Comparison of ENCODE assay signal across 14 cellular contexts in the genomic region with DNA sequence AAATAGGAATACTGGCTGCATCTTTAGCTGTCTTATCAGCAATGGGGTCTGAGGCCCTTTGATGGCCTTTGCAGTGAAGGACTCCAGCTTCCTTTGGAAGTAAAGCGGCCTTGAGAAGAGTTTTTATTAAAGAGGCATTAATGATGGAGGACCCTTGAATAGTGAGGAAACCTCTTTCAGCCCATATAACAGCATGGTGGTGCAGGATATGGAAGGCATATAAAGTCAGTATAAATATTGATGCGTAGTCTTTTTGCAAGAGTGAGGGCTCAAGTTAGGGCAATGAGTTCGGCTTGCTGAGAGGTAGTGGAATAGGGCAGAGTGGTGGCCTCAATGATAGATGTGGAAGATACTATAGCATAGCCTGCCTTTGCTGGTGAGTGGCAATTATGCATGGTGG. TPM values are rescaled to one million over a fixed set of nuclear protein-coding genes. Genes with fewer than 3 reads are reported as not detected.
"Had no signal": no experiment of that assay in that cellular context is flagged by ENCODE, and none has a peak within 500 bp of the region (broad histone marks: within the 10 kb centered on the region; RNA-seq: fewer than 3 reads in every experiment).

No MANE protein-coding gene starts in this region.

RNA-seq across cellular contexts. Expression of a gene that starts 15.5 kb away (rescaled TPM):
- total RNA-seq: activated B cell treated with CpG ODN at 0.5 μM for 24 hours; activated CD4-positive, alpha-beta memory T cell treated with anti-CD3 and anti-CD28 coated beads for 36 hours; activated CD4-positive, alpha-beta memory T cell treated with anti-CD3 and anti-CD28 coated beads, Interleukin-2, amount 10 ng/mL, durations not matched to agents 7 days and 5 days; activated CD4-positive, alpha-beta T cell treated with anti-CD3 and anti-CD28 coated beads, Interleukin-2, amount 10 ng/mL, durations not matched to agents 24 days and 14 days; activated CD4-positive, alpha-beta T cell treated with anti-CD3 and anti-CD28 coated beads, Interleukin-2, amount 10 ng/mL, durations not matched to agents 7 days and 5 days; activated CD8-positive, alpha-beta memory T cell treated with anti-CD3 and anti-CD28 coated beads for 36 hours; activated CD8-positive, alpha-beta memory T cell treated with anti-CD3 and anti-CD28 coated beads, Interleukin-2, amount 10 ng/mL, durations not matched to agents 7 days and 5 days; activated CD8-positive, alpha-beta T cell treated with anti-CD3 and anti-CD28 coated beads for 36 hours; activated CD8-positive, alpha-beta T cell treated with anti-CD3 and anti-CD28 coated beads, Interleukin-2, amount 10 ng/mL, durations not matched to agents 7 days and 5 days; T-helper 1 cell treated with Interleukin-12 subunit alpha and Interleukin-12 subunit beta and Interleukin-4 antibody, amounts not matched to agents 30 ng/mL and 1 ng/mL, for 36 hours; T-helper 17 cell; T-helper 2 cell treated with Interferon-gamma antibody and Interleukin-4, amounts not matched to agents 100 ng/mL and 5 ng/mL, for 36 hours; WTC11 had no signal

RNA-seq across cellular contexts. Expression of a gene that starts 27.5 kb away (rescaled TPM):
- total RNA-seq: activated B cell treated with CpG ODN at 0.5 μM for 24 hours; activated CD4-positive, alpha-beta memory T cell treated with anti-CD3 and anti-CD28 coated beads for 36 hours; activated CD4-positive, alpha-beta memory T cell treated with anti-CD3 and anti-CD28 coated beads, Interleukin-2, amount 10 ng/mL, durations not matched to agents 7 days and 5 days; activated CD4-positive, alpha-beta T cell treated with anti-CD3 and anti-CD28 coated beads for 36 hours; activated CD4-positive, alpha-beta T cell treated with anti-CD3 and anti-CD28 coated beads, Interleukin-2, amount 10 ng/mL, durations not matched to agents 24 days and 14 days; activated CD4-positive, alpha-beta T cell treated with anti-CD3 and anti-CD28 coated beads, Interleukin-2, amount 10 ng/mL, durations not matched to agents 7 days and 5 days; activated CD8-positive, alpha-beta memory T cell treated with anti-CD3 and anti-CD28 coated beads for 36 hours; activated CD8-positive, alpha-beta memory T cell treated with anti-CD3 and anti-CD28 coated beads, Interleukin-2, amount 10 ng/mL, durations not matched to agents 7 days and 5 days; activated CD8-positive, alpha-beta T cell treated with anti-CD3 and anti-CD28 coated beads for 36 hours; activated CD8-positive, alpha-beta T cell treated with anti-CD3 and anti-CD28 coated beads, Interleukin-2, amount 10 ng/mL, durations not matched to agents 7 days and 5 days; T-helper 1 cell treated with Interleukin-12 subunit alpha and Interleukin-12 subunit beta and Interleukin-4 antibody, amounts not matched to agents 30 ng/mL and 1 ng/mL, for 36 hours; T-helper 17 cell; T-helper 2 cell treated with Interferon-gamma antibody and Interleukin-4, amounts not matched to agents 100 ng/mL and 5 ng/mL, for 36 hours; WTC11 had no signal
